Comparison of ENCODE assay signal across 8 cellular contexts in genomic region chr17:66541461-66542182, GRCh38.
DNase-seq lines count a peak whose midpoint lies in the region; ATAC-seq and TF ChIP-seq lines count a peak whose summit lies in the region.

No MANE protein-coding gene starts in this region.

- DNase-seq in GM23248 (no peak), MV-4-11 (lab: John Stamatoyannopoulos, UW) (peak; percentile 32), fibroblast of gingiva (ENCODE audit: low read depth) (peak; percentile 57), vagina (ENCODE audit: extremely low spot score in 2 of 2) (no peak), DMS153 treated with DMSO at 0.1 percent for 48 hours (lab: John Stamatoyannopoulos, UW; ENCODE audit: unreplicated experiment) (no peak), SW480 (ENCODE audit: low spot score) (no peak), HT-29 (ENCODE audit: low spot score) (no peak)

- H3K79me2 ChIP-seq in GM23248 (ENCODE audit: insufficient read depth), result peaks cover 79% of the 10 kb centered on the region

- no peaks in the 10 kb centered on the region for H4K20me1 ChIP-seq in GM23248 (ENCODE audit: insufficient read depth)

- peak; percentile 82 for ATAC-seq in GM18508 (IDR thresholded peaks at IDR 0.05; ENCODE audit: insufficient read depth, unreplicated experiment)

- 65 to 69% methylated on average over 9 of the region's 9 CpGs for WGBS in GM23248 (ENCODE audit: low coverage in 1 of 2, low lambda C conversion rate in 2 of 2, missing lambda C conversion rate in 2 of 2), 2 experiments

- TF ChIP-seq CTCF in vagina (IDR thresholded peaks at IDR 0.05), result no peak

- in situ Hi-C loops in GM23248 (cut with MboI), result no loop called here

- H3F3A ChIP-seq in GM23248 (ENCODE audit: insufficient read depth), result peaks cover 71% of the 10 kb centered on the region

- no peak for TF ChIP-seq POLR2A in vagina (IDR thresholded peaks at IDR 0.05)

- H3K4me1 ChIP-seq in GM23248 (ENCODE audit: insufficient read depth) (peaks cover 60% of the 10 kb centered on the region), vagina (peaks cover 28% of the 10 kb centered on the region)

- H3K4me3 ChIP-seq in GM23248 (no peak overlapping the region), vagina (no peak overlapping the region)

- no peak overlapping the region for H2AFZ ChIP-seq in GM23248

- intact Hi-C loops in vagina (cut with DNase I), result no loop called here

- no peaks in the 10 kb centered on the region for H3K9me3 ChIP-seq in GM23248 (ENCODE audit: low read depth)
- H3K9me3 ChIP-seq in vagina, result no peaks in the 10 kb centered on the region

- H3K36me3 ChIP-seq in GM23248 (ENCODE audit: low read depth) (no peaks in the 10 kb centered on the region), vagina (no peaks in the 10 kb centered on the region)

- H3K9ac ChIP-seq in GM23248, result 0 out of 2 replicates have a peak overlapping the region, but pooled peaks have one; percentile 9

- H3K27me3 ChIP-seq in GM23248 (replicated peaks; ENCODE audit: insufficient read depth) (no peaks in the 10 kb centered on the region), vagina (no peaks in the 10 kb centered on the region)

- H3K27ac ChIP-seq in GM23248, result peak overlapping the region; percentile 86
- peak overlapping the region; percentile 79 for H3K27ac ChIP-seq in vagina

- peak overlapping the region; percentile 33 for H3K4me2 ChIP-seq in GM23248 (ENCODE audit: unreplicated experiment)

- no peaks in the 10 kb centered on the region for H3K9me2 ChIP-seq in GM23248 (ENCODE audit: insufficient read depth)

Comparison
In these comparisons a context has a peak if more than half of its experiments do, and no peak if none do; other contexts are left out.
1. DNase-seq: peak in MV-4-11 (single experiment) and fibroblast of gingiva (single experiment); none in GM23248 (single experiment), vagina (0 of 2), DMS153 treated with DMSO at 0.1 percent for 48 hours (single experiment), SW480 (single experiment) and HT-29 (single experiment).